ENCODE assay signal across 8 cellular contexts in genomic region chr9:115015018-115015635, GRCh38.
DNase-seq lines count a peak whose midpoint lies in the region; ATAC-seq and TF ChIP-seq lines count a peak whose summit lies in the region.

No MANE protein-coding gene starts in this region.

- DNase-seq in COLO829 (ENCODE audit: low spot score) = peak; percentile 82
- DNase-seq in HT1080 (ENCODE audit: low read depth) = peak; percentile 46
- peak; percentile 25 for DNase-seq in iPS DF 19.7 (ENCODE audit: low read depth, low spot score)
- no peak for DNase-seq in uterus

- H3K4me1 ChIP-seq in uterus = peaks cover 0 to 9% of the 10 kb centered on the region in 2 donors

- H3K4me3 ChIP-seq in uterus = no peak overlapping the region

- H3K27me3 ChIP-seq in uterus = no peaks in the 10 kb centered on the region

- TF ChIP-seq CTCF in VCaP (conservative IDR thresholded peaks at IDR 0.05) (peak; percentile 90), uterus (IDR thresholded peaks at IDR 0.05) (peak; percentile 21 to 39 (median 38))

- H3K36me3 ChIP-seq in uterus = no peaks in the 10 kb centered on the region

- ATAC-seq in HG02588 (IDR thresholded peaks at IDR 0.05; ENCODE audit: unreplicated experiment) (no peak), GM19035 (IDR thresholded peaks at IDR 0.05; ENCODE audit: unreplicated experiment) (no peak), GM19324 (IDR thresholded peaks at IDR 0.05; ENCODE audit: low FRiP score, unreplicated experiment) (no peak)

- TF ChIP-seq POLR2A in uterus (IDR thresholded peaks at IDR 0.05) = no peak

- H3K27ac ChIP-seq in VCaP = no peak overlapping the region
- no peak overlapping the region for H3K27ac ChIP-seq in uterus

- intact Hi-C loops in uterus (cut with DNase I; ENCODE audit: low total_unique reads) = no loop called here

- H3K9me3 ChIP-seq in uterus = no peaks in the 10 kb centered on the region

Comparison
In these comparisons a context has a peak if more than half of its experiments do, and no peak if none do; other contexts are left out.
1. DNase-seq: peak in COLO829 (single experiment), HT1080 (single experiment) and iPS DF 19.7 (single experiment); none in uterus (0 of 2).